ENCODE assay signal across 22 cellular contexts in the genomic region with DNA sequence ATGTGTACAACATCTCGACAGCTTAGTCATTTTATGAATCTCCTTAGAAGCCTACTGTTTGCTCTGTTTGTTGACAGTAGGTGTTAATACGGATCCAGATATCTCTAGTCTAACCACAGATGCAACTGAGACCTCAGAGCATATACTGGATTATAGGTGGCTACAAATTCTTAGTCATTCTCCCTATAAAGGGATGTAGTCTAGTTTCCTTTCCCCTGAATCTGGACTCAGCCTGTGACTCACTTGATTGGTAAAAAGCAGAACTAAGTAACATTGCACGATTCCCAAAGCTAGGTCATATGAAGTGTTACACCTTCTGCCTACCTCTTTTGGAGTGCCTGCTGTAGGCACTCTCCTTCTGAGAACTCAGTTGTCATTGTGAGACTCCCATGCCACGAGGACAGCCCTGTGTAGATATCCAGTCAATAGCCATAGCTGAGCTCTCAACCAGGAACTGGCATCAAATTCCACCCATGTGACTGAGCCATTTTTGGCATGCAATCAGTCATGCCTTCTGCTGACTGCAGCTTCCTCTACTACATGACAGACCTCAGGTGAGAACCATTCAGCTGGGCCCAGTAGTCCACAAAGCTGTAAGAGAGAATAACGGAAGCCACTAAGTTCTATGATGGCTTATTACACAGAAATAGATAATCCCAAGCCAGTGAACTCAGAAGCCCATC.
DNase-seq lines count a peak whose midpoint lies in the region; ATAC-seq, FAIRE-seq and TF ChIP-seq lines count a peak whose summit lies in the region.
"Had no signal": no experiment of that assay in that cellular context is flagged by ENCODE, and none has a peak within 500 bp of the region (broad histone marks: within the 10 kb centered on the region; RNA-seq: fewer than 3 reads in every experiment).

No MANE protein-coding gene starts in this region.

- H2BK5ac ChIP-seq in neuronal stem cell (ENCODE audit: low read length), result no peak overlapping the region

- no peak overlapping the region for H3K23ac ChIP-seq in neuronal stem cell (ENCODE audit: low read depth, low read length, poor library complexity)

- no peak overlapping the region for H3K4ac ChIP-seq in neuronal stem cell (ENCODE audit: low read length)

- H3K14ac ChIP-seq in neuronal stem cell (ENCODE audit: low read length), result no peak overlapping the region

- no peak overlapping the region for H2AFZ ChIP-seq in astrocyte (ENCODE audit: low read depth, low read length)
- no peak overlapping the region for H2AFZ ChIP-seq in neuronal stem cell (ENCODE audit: low read length)

- no peak overlapping the region for H2BK12ac ChIP-seq in neuronal stem cell (ENCODE audit: low read length)

- no peaks in the 10 kb centered on the region for H3K9me3 ChIP-seq in astrocyte (ENCODE audit: insufficient read depth, low read depth, low read length)
- H3K9me3 ChIP-seq in upper lobe of right lung, result no peaks in the 10 kb centered on the region
- peaks cover 0 to under 1% of the 10 kb centered on the region in 2 donors for H3K9me3 ChIP-seq in neuronal stem cell (replicated peaks in 1 of 2; ENCODE audit: control insufficient read depth in 2 of 2, insufficient read depth in 1 of 2, low read depth in 1 of 2, low read length in 2 of 2)
- H3K9me3 ChIP-seq: ascending aorta, gastroesophageal sphincter had no signal

- H3K27me3 ChIP-seq in astrocyte (ENCODE audit: insufficient read depth, low read length), result no peaks in the 10 kb centered on the region
- H3K27me3 ChIP-seq in upper lobe of right lung, result no peaks in the 10 kb centered on the region
- H3K27me3 ChIP-seq in neuronal stem cell (ENCODE audit: control insufficient read depth in 3 of 3, insufficient read depth in 3 of 3, low read depth in 1 of 3, low read length in 3 of 3), result no peaks in the 10 kb centered on the region
- H3K27me3 ChIP-seq: ascending aorta, gastroesophageal sphincter had no signal

- H2BK15ac ChIP-seq in neuronal stem cell (ENCODE audit: low read length), result no peak overlapping the region

- no CpG with 5 or more reads among the region's 5 CpGs for WGBS in neuronal stem cell (ENCODE audit: extremely low coverage in 2 of 2, insufficient read length in 2 of 2, insufficient replicate concordance in 1 of 2), 2 donors

- H2AK5ac ChIP-seq in neuronal stem cell (ENCODE audit: low read depth, low read length), result no peak overlapping the region

- intact Hi-C loops in upper lobe of right lung (cut with DNase I), result no loop called here

- peaks cover 7% of the 10 kb centered on the region for H3K4me1 Mint-ChIP-seq in astrocyte (ENCODE audit: low read depth, unreplicated experiment)
- no peaks in the 10 kb centered on the region for H3K4me1 Mint-ChIP-seq in activated CD8-positive, alpha-beta memory T cell treated with anti-CD3 and anti-CD28 coated beads, Interleukin-2, amount 10 ng/mL, durations not matched to agents 7 days and 5 days
- H3K4me1 Mint-ChIP-seq: memory B cell had no signal

- no peak for TF ChIP-seq POLR2A in NB4 (IDR thresholded peaks at IDR 0.05; ENCODE audit: extremely low read depth, insufficient read length)

- no peak overlapping the region for H3K18ac ChIP-seq in neuronal stem cell (ENCODE audit: low read length)

- peak; percentile 15 for ATAC-seq in upper lobe of right lung
- ATAC-seq in activated CD8-positive, alpha-beta memory T cell treated with anti-CD3 and anti-CD28 coated beads, Interleukin-2, amount 10 ng/mL, durations not matched to agents 7 days and 5 days, result no peak
- ATAC-seq: gastroesophageal sphincter had no signal

- DNase-seq in SIG-M5 treated with dmso at 0.1 percent for 504 hours (lab: John Stamatoyannopoulos, UW; ENCODE audit: unreplicated experiment) (peak; percentile 19), SIG-M5 (lab: John Stamatoyannopoulos, UW) (no peak), NB4 (ENCODE audit: low read depth) (peak; percentile 8), astrocyte (ENCODE audit: low read depth) (peak; percentile 10), upper lobe of right lung (no peak), GM19240 (ENCODE audit: insufficient read length, low spot score) (no peak), neuronal stem cell (ENCODE audit: low spot score) (no peak)
- DNase-seq in activated CD8-positive, alpha-beta memory T cell treated with anti-CD3 and anti-CD28 coated beads, Interleukin-2, amount 10 ng/mL, durations not matched to agents 7 days and 5 days, result no peak
- DNase-seq: ACHN; activated gamma-delta T cell; CD4-positive, alpha-beta T cell; cortex of kidney; GOT3; NCI-H2107; NCI-H774; Right ventricle myocardium superior; stimulated activated naive CD4-positive, alpha-beta T cell; trophoblast cell had no signal

- no peak for TF ChIP-seq CTCF in NB4 (IDR thresholded peaks at IDR 0.05; ENCODE audit: low read depth, low read length)
- TF ChIP-seq CTCF in astrocyte (IDR thresholded peaks at IDR 0.05; ENCODE audit: insufficient read depth, low read depth, low read length), result no peak
- no peak for TF ChIP-seq CTCF in upper lobe of right lung (IDR thresholded peaks at IDR 0.05)

- H3K4me1 ChIP-seq in astrocyte (ENCODE audit: insufficient read depth, low read length) (no peaks in the 10 kb centered on the region), upper lobe of right lung (no peaks in the 10 kb centered on the region), neuronal stem cell (ENCODE audit: control insufficient read depth in 2 of 2, insufficient read depth in 1 of 2, low read depth in 1 of 2, low read length in 2 of 2) (peaks cover 2% of the 10 kb centered on the region in 2 donors)
- H3K4me1 ChIP-seq: ascending aorta, gastroesophageal sphincter had no signal

- FAIRE-seq in astrocyte (lab: Jason Lieb, UNC), result no peak

- no peak overlapping the region for H2BK120ac ChIP-seq in neuronal stem cell (ENCODE audit: low read depth, low read length)

- H4K20me1 ChIP-seq in astrocyte (ENCODE audit: insufficient read depth, low read length), result no peaks in the 10 kb centered on the region

- H3K27ac Mint-ChIP-seq in astrocyte (ENCODE audit: unreplicated experiment), result no peak overlapping the region
- no peak overlapping the region for H3K27ac Mint-ChIP-seq in activated CD8-positive, alpha-beta memory T cell treated with anti-CD3 and anti-CD28 coated beads, Interleukin-2, amount 10 ng/mL, durations not matched to agents 7 days and 5 days
- H3K27ac Mint-ChIP-seq: CD4-positive, alpha-beta T cell; memory B cell; T-helper 2 cell treated with Interferon-gamma antibody and Interleukin-4, amounts not matched to agents 5 μg/mL and 100 μg/mL, for 36 hours had no signal

- H3K4me3 ChIP-seq in NB4 (ENCODE audit: low read depth, low read length) (no peak overlapping the region), astrocyte (ENCODE audit: insufficient read depth, low read depth, low read length) (no peak overlapping the region), upper lobe of right lung (no peak overlapping the region), neuronal stem cell (ENCODE audit: low read length in 2 of 2) (no peak overlapping the region)
- H3K4me3 ChIP-seq: ascending aorta, gastroesophageal sphincter had no signal

- no peaks in the 10 kb centered on the region for H3K79me1 ChIP-seq in neuronal stem cell (ENCODE audit: low read depth, low read length)

- no peak overlapping the region for H3K27ac ChIP-seq in astrocyte (ENCODE audit: low read depth, low read length)
- no peak overlapping the region for H3K27ac ChIP-seq in upper lobe of right lung
- H3K27ac ChIP-seq in neuronal stem cell (replicated peaks; ENCODE audit: low read length), result no peak overlapping the region
- H3K27ac ChIP-seq: ascending aorta, gastroesophageal sphincter had no signal

- H3K36me3 ChIP-seq in astrocyte (ENCODE audit: insufficient read depth, low read length), result no peaks in the 10 kb centered on the region
- H3K36me3 ChIP-seq in upper lobe of right lung, result no peaks in the 10 kb centered on the region
- no peaks in the 10 kb centered on the region for H3K36me3 ChIP-seq in neuronal stem cell (replicated peaks in 1 of 2; ENCODE audit: control insufficient read depth in 2 of 2, insufficient read depth in 2 of 2, low read length in 2 of 2)
- H3K36me3 ChIP-seq: ascending aorta, gastroesophageal sphincter had no signal

- H4K8ac ChIP-seq in neuronal stem cell (ENCODE audit: low read depth, low read length), result no peak overlapping the region

- no peaks in the 10 kb centered on the region for H3K79me2 ChIP-seq in astrocyte (ENCODE audit: insufficient read depth, low read length)

- no peaks in the 10 kb centered on the region for H3K9me3 Mint-ChIP-seq in astrocyte (ENCODE audit: unreplicated experiment)
- peaks cover 2% of the 10 kb centered on the region for H3K9me3 Mint-ChIP-seq in activated CD8-positive, alpha-beta memory T cell treated with anti-CD3 and anti-CD28 coated beads, Interleukin-2, amount 10 ng/mL, durations not matched to agents 7 days and 5 days (ENCODE audit: low read depth)
- H3K9me3 Mint-ChIP-seq: CD4-positive, alpha-beta T cell; T-helper 2 cell treated with Interferon-gamma antibody and Interleukin-4, amounts not matched to agents 5 μg/mL and 100 μg/mL, for 36 hours had no signal

- CTCF ChIA-PET in activated CD8-positive, alpha-beta memory T cell treated with anti-CD3 and anti-CD28 coated beads, Interleukin-2, amount 10 ng/mL, durations not matched to agents 7 days and 5 days (lab: Charles Lee), result no interaction called here

- H3K9ac ChIP-seq in astrocyte (ENCODE audit: low read length), result no peak overlapping the region
- H3K9ac ChIP-seq in neuronal stem cell (ENCODE audit: low read depth, low read length, poor library complexity), result no peak overlapping the region

- H3K4me3 Mint-ChIP-seq in astrocyte (ENCODE audit: unreplicated experiment), result no peak overlapping the region
- H3K4me3 Mint-ChIP-seq in activated CD8-positive, alpha-beta memory T cell treated with anti-CD3 and anti-CD28 coated beads, Interleukin-2, amount 10 ng/mL, durations not matched to agents 7 days and 5 days, result no peak overlapping the region
- H3K4me3 Mint-ChIP-seq: CD4-positive, alpha-beta T cell; memory B cell; T-helper 2 cell treated with Interferon-gamma antibody and Interleukin-4, amounts not matched to agents 5 μg/mL and 100 μg/mL, for 36 hours had no signal

- H3K36me3 Mint-ChIP-seq in astrocyte (ENCODE audit: low read depth, unreplicated experiment), result no peaks in the 10 kb centered on the region
- no peaks in the 10 kb centered on the region for H3K36me3 Mint-ChIP-seq in activated CD8-positive, alpha-beta memory T cell treated with anti-CD3 and anti-CD28 coated beads, Interleukin-2, amount 10 ng/mL, durations not matched to agents 7 days and 5 days
- H3K36me3 Mint-ChIP-seq: memory B cell had no signal

- H3K27me3 Mint-ChIP-seq in astrocyte (ENCODE audit: low read depth, unreplicated experiment), result no peaks in the 10 kb centered on the region
- no peaks in the 10 kb centered on the region for H3K27me3 Mint-ChIP-seq in activated CD8-positive, alpha-beta memory T cell treated with anti-CD3 and anti-CD28 coated beads, Interleukin-2, amount 10 ng/mL, durations not matched to agents 7 days and 5 days
- H3K27me3 Mint-ChIP-seq: CD4-positive, alpha-beta T cell; memory B cell had no signal

- H3K4me2 ChIP-seq in astrocyte (ENCODE audit: low read length), result no peak overlapping the region
- no peak overlapping the region for H3K4me2 ChIP-seq in neuronal stem cell (ENCODE audit: insufficient read depth, low read length, poor library complexity, severe bottlenecking)

- H4K91ac ChIP-seq in neuronal stem cell (ENCODE audit: low read depth, low read length, poor library complexity), result no peak overlapping the region

Comparison
In these comparisons a context has a peak if more than half of its experiments do, and no peak if none do; other contexts are left out.
1. DNase-seq: peak in SIG-M5 treated with dmso at 0.1 percent for 504 hours (single experiment), NB4 (single experiment) and astrocyte (single experiment); none in SIG-M5 (single experiment), upper lobe of right lung (single experiment), GM19240 (single experiment), neuronal stem cell (single experiment) and activated CD8-positive, alpha-beta memory T cell treated with anti-CD3 and anti-CD28 coated beads, Interleukin-2, amount 10 ng/mL, durations not matched to agents 7 days and 5 days (single experiment).